16 cellular contexts compared by ENCODE assay signal in the genomic region with DNA sequence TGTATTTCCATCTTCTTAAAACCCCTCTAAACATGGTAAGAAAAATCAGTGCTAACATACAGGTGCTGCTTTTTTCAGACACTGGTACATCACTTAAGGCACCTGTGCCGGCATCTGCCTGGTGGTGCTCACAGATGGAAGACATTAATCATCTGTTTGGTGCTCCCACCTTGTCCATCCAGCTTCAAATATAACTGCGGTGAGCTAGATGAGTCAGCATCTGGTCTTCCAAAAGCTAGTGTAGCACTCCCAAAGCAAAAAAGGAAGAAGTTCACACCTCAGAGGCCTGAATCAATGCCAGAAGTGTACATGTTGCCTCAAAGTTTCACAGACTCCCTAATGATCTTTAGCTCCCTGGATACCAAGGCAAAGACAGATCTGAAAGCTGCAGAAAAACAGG. TPM values are rescaled to one million over a fixed set of nuclear protein-coding genes. Genes with fewer than 3 reads are reported as not detected.
DNase-seq lines count a peak whose midpoint lies in the region; ATAC-seq and TF ChIP-seq lines count a peak whose summit lies in the region.
"Had no signal": no experiment of that assay in that cellular context is flagged by ENCODE, and none has a peak within 500 bp of the region (broad histone marks: within the 10 kb centered on the region; RNA-seq: fewer than 3 reads in every experiment).

No MANE protein-coding gene starts in this region.

- DNase-seq in activated T-cell treated with anti-CD3 and anti-CD28 coated beads, Interleukin-2, amount 50 U/mL, for 24 hours, result no peak
- DNase-seq in activated T-cell treated with anti-CD3 and anti-CD28 coated beads for 4 hours (no peak), RWPE2 (ENCODE audit: low spot score) (no peak), occipital lobe (lab: John Stamatoyannopoulos, UW) (peak; percentile 20), 8988T (no peak), NCI-H2081 treated with DMSO at 0.1 percent for 48 hours (lab: John Stamatoyannopoulos, UW) (no peak), T-helper 9 cell (no peak)
- DNase-seq: GF-D8, HFFc6, KG1, NCI-H1048, NCI-H1436 treated with DMSO at 0.1 percent for 48 hours, NCI-H2029 treated with DMSO at 0.1 percent for 48 hours, NCI-H510A treated with DMSO at 0.1 percent for 48 hours, PC-9 had no signal

- H3K9me3 ChIP-seq in RWPE2 (ENCODE audit: severe bottlenecking), result no peaks in the 10 kb centered on the region

- H3K27ac ChIP-seq in RWPE2 (ENCODE audit: poor library complexity, severe bottlenecking), result no peak overlapping the region
- H3K27ac ChIP-seq: PC-9 had no signal

- H3K36me3 ChIP-seq in RWPE2 (ENCODE audit: low read depth), result peaks cover 36% of the 10 kb centered on the region

- TF ChIP-seq CTCF in RWPE2 (IDR thresholded peaks at IDR 0.05; ENCODE audit: poor library complexity, severe bottlenecking), result no peak

- H3K27me3 Mint-ChIP-seq in activated T-cell treated with anti-CD3 and anti-CD28 coated beads, Interleukin-2, amount 50 U/mL, for 24 hours, result no peaks in the 10 kb centered on the region

- no peak overlapping the region for H3K4me3 Mint-ChIP-seq in activated T-cell treated with anti-CD3 and anti-CD28 coated beads, Interleukin-2, amount 50 U/mL, for 24 hours
- H3K4me3 Mint-ChIP-seq: HFFc6 had no signal

- ATAC-seq in RWPE2 (ENCODE audit: low read depth) (0 out of 3 replicates have a peak, but pooled peaks have one; percentile 33), esophagus mucosa (peak; percentile 47)

- peaks cover 64% of the 10 kb centered on the region for H3K36me3 Mint-ChIP-seq in activated T-cell treated with anti-CD3 and anti-CD28 coated beads, Interleukin-2, amount 50 U/mL, for 24 hours (ENCODE audit: low read depth)

- no peak overlapping the region for H3K4me3 ChIP-seq in RWPE2 (ENCODE audit: severe bottlenecking)
- H3K4me3 ChIP-seq: PC-9 had no signal

- peak overlapping the region; percentile 47 for H3K27ac Mint-ChIP-seq in activated T-cell treated with anti-CD3 and anti-CD28 coated beads, Interleukin-2, amount 50 U/mL, for 24 hours
- H3K27ac Mint-ChIP-seq: HFFc6 had no signal

- no peaks in the 10 kb centered on the region for H3K4me1 ChIP-seq in RWPE2 (ENCODE audit: insufficient read depth, poor library complexity, severe bottlenecking)

- H3K27me3 ChIP-seq in RWPE2 (ENCODE audit: insufficient read depth, poor library complexity, severe bottlenecking), result no peaks in the 10 kb centered on the region

- H3K4me1 Mint-ChIP-seq in activated T-cell treated with anti-CD3 and anti-CD28 coated beads, Interleukin-2, amount 50 U/mL, for 24 hours (ENCODE audit: low read depth), result peaks cover 2% of the 10 kb centered on the region

- no peaks in the 10 kb centered on the region for H3K9me3 Mint-ChIP-seq in activated T-cell treated with anti-CD3 and anti-CD28 coated beads, Interleukin-2, amount 50 U/mL, for 24 hours
- H3K9me3 Mint-ChIP-seq: HFFc6 had no signal

RNA-seq across cellular contexts. Expression of a gene that starts 44.4 kb away (rescaled TPM):
- total RNA-seq in esophagus mucosa (18.9 TPM), occipital lobe (78.9 TPM)
